Comparison of ENCODE assay signal across 8 cellular contexts in the genomic region with DNA sequence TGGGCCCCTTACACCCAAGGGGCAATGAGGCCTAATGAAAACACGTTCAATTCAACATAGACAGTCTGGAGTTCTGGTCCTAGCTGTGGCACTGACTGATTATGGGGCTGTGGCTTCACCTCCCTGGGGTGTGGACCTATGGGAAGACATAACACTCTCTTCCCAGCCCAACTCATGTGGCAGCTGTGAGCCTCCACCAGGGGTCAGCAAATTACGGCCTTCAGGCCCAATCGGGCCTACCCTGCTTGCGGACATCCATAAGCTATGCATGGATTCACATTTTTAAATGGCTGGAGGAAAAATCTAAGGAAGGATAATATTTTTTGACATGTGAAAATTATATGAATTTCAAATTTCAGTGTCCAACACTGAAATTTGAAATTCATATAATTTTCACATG.
DNase-seq lines count a peak whose midpoint lies in the region; ATAC-seq lines count a peak whose summit lies in the region.

No MANE protein-coding gene starts in this region.

- intact Hi-C loops in posterior vena cava (cut with DNase I): no loop called here

- ATAC-seq in GM21737 (IDR thresholded peaks at IDR 0.05; ENCODE audit: unreplicated experiment): no peak

- in situ Hi-C loops in KBM-7 (cut with MboI; ENCODE audit: low pct_unique_long_range_greater_than_20kb, low sequenced_read_pairs): no loop called here

- peak; percentile 7 for DNase-seq in activated CD4-positive, alpha-beta T cell treated with anti-CD3 and anti-CD28 coated beads for 48 hours
- no peak for DNase-seq in activated CD4-positive, alpha-beta T cell treated with anti-CD3 and anti-CD28 coated beads, Interleukin-2, amount 50 U/mL, for 48 hours
- peak; percentile 58 for DNase-seq in KBM-7
- DNase-seq in cerebellar cortex (ENCODE audit: low spot score): peak; percentile 14
- peak; percentile 47 for DNase-seq in myocyte (ENCODE audit: low read depth)
- DNase-seq in NCI-H1436 (lab: John Stamatoyannopoulos, UW): no peak
- DNase-seq in posterior vena cava (ENCODE audit: low spot score): no peak

Comparison
In these comparisons a context has a peak if more than half of its experiments do, and no peak if none do; other contexts are left out.
1. DNase-seq: peak in activated CD4-positive, alpha-beta T cell treated with anti-CD3 and anti-CD28 coated beads for 48 hours (single experiment), KBM-7 (single experiment), cerebellar cortex (single experiment) and myocyte (single experiment); none in activated CD4-positive, alpha-beta T cell treated with anti-CD3 and anti-CD28 coated beads, Interleukin-2, amount 50 U/mL, for 48 hours (0 of 2), NCI-H1436 (single experiment) and posterior vena cava (single experiment).